Comparison of ENCODE assay signal across 22 cellular contexts in the genomic region with DNA sequence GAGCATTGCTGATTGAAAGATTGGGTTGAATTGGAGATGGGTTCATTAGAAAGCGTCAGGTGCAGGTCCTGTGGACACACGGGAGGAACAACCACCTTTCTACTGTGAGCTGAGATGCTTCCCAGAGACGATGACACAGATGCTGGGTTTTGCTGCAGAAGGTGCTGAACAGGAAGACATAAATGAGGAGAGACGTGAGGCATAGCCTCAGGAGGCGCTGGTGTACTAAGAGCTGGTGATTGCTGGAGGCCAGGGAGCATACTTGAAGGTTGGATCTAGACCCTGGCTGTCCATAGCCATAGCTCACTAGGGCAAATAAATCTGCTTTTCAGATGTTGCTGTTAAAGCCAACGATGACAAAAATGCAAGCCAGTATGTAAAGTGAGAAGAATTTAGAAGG.
DNase-seq lines count a peak whose midpoint lies in the region; ATAC-seq and TF ChIP-seq lines count a peak whose summit lies in the region.
"Had no signal": no experiment of that assay in that cellular context is flagged by ENCODE, and none has a peak within 500 bp of the region (broad histone marks: within the 10 kb centered on the region; RNA-seq: fewer than 3 reads in every experiment).

No MANE protein-coding gene starts in this region.

- no peaks in the 10 kb centered on the region for H3K79me1 ChIP-seq in mesendoderm (ENCODE audit: low read length)

- no peak for TF ChIP-seq POLR2A in upper lobe of left lung (IDR thresholded peaks at IDR 0.05)

- H3K4me1 Mint-ChIP-seq in osteocyte (ENCODE audit: unreplicated experiment), result no peaks in the 10 kb centered on the region
- H3K4me1 Mint-ChIP-seq: B cell had no signal

- H3K27ac Mint-ChIP-seq in osteocyte (ENCODE audit: unreplicated experiment), result no peak overlapping the region
- H3K27ac Mint-ChIP-seq: B cell; CD4-positive, alpha-beta T cell; T-helper 1 cell treated with Interleukin-12 subunit alpha and Interleukin-12 subunit beta and Interleukin-4 antibody, amounts not matched to agents 30 μg/mL and 1 μg/mL, for 36 hours had no signal

- no peak overlapping the region for H3K4me3 ChIP-seq in H7 (ENCODE audit: insufficient read depth, low read depth, low read length)
- no peak overlapping the region for H3K4me3 ChIP-seq in Karpas-422 (ENCODE audit: low read length)
- no peak overlapping the region for H3K4me3 ChIP-seq in mesendoderm (ENCODE audit: low read length)
- H3K4me3 ChIP-seq in upper lobe of left lung, result no peak overlapping the region
- H3K4me3 ChIP-seq: GM12878, GM23248 had no signal

- H3K18ac ChIP-seq in mesendoderm (ENCODE audit: low read length), result no peak overlapping the region

- H2BK15ac ChIP-seq in mesendoderm (replicated peaks; ENCODE audit: low read depth), result no peak overlapping the region

- H2BK120ac ChIP-seq in mesendoderm (ENCODE audit: low read depth, low read length), result no peak overlapping the region

- no peak overlapping the region for H4K5ac ChIP-seq in mesendoderm (ENCODE audit: low read length)

- DNase-seq in H7 (peak; percentile 31), Karpas-422 (peak; percentile 69), RPMI8226 (peak; percentile 8), mesendoderm (peak; percentile 27), osteocyte (ENCODE audit: extremely low spot score, unreplicated experiment) (no peak), upper lobe of left lung (no peak), NCI-H2081 treated with DMSO at 0.1 percent for 48 hours (lab: John Stamatoyannopoulos, UW) (no peak)
- DNase-seq: CD4-positive, alpha-beta T cell; DMS79; GM23248; NCI-H1092 treated with DMSO at 0.1 percent for 48 hours; NCI-H1694; NCI-H2107; NCI-H226; NCI-H526 treated with DMSO at 0.1 percent for 48 hours; Right ventricle myocardium superior had no signal

- no peaks in the 10 kb centered on the region for H3K36me3 Mint-ChIP-seq in osteocyte (ENCODE audit: unreplicated experiment)

- H3K27me3 ChIP-seq in H7 (ENCODE audit: control insufficient read depth, insufficient read depth, low read length) (no peaks in the 10 kb centered on the region), Karpas-422 (ENCODE audit: low read length) (no peaks in the 10 kb centered on the region), mesendoderm (ENCODE audit: insufficient read depth, low read length, poor library complexity) (no peaks in the 10 kb centered on the region), upper lobe of left lung (no peaks in the 10 kb centered on the region)

- H3K79me2 ChIP-seq in Karpas-422 (ENCODE audit: low read length) (no peaks in the 10 kb centered on the region), mesendoderm (ENCODE audit: control insufficient read depth, insufficient read depth, low read length) (no peaks in the 10 kb centered on the region)

- H3K27ac ChIP-seq in Karpas-422 (ENCODE audit: low read length), result no peak overlapping the region
- H3K27ac ChIP-seq in mesendoderm (ENCODE audit: low read depth, low read length), result no peak overlapping the region
- no peak overlapping the region for H3K27ac ChIP-seq in upper lobe of left lung
- H3K27ac ChIP-seq: GM23248, KMS-11 had no signal

- H3K36me3 ChIP-seq in H7 (replicated peaks; ENCODE audit: control insufficient read depth, insufficient read depth, low read length) (no peaks in the 10 kb centered on the region), Karpas-422 (ENCODE audit: insufficient read depth, low read length) (no peaks in the 10 kb centered on the region), mesendoderm (ENCODE audit: control insufficient read depth, insufficient read depth, low read length) (no peaks in the 10 kb centered on the region), upper lobe of left lung (no peaks in the 10 kb centered on the region)

- no peaks in the 10 kb centered on the region for H3K9me2 ChIP-seq in Karpas-422 (replicated peaks; ENCODE audit: insufficient read depth, low read length)

- H3K27me3 Mint-ChIP-seq in osteocyte (ENCODE audit: unreplicated experiment), result no peaks in the 10 kb centered on the region
- H3K27me3 Mint-ChIP-seq: B cell; CD4-positive, alpha-beta T cell had no signal

- no peaks in the 10 kb centered on the region for H4K20me1 ChIP-seq in Karpas-422 (ENCODE audit: insufficient read depth, low read depth, low read length)

- H3K4ac ChIP-seq in mesendoderm (ENCODE audit: low read depth, low read length), result no peak overlapping the region

- WGBS in mesendoderm (ENCODE audit: extremely low coverage, insufficient coverage, low lambda C conversion rate), result no CpG with 5 or more reads among the region's 6 CpGs
- WGBS in upper lobe of left lung, 2 donors, result 68 to 76% methylated on average over 6 of the region's 6 CpGs

- H4K8ac ChIP-seq in mesendoderm (ENCODE audit: low read depth, low read length), result no peak overlapping the region

- no peaks in the 10 kb centered on the region for H3K9me3 ChIP-seq in Karpas-422 (ENCODE audit: low read length)
- H3K9me3 ChIP-seq in upper lobe of left lung, result no peaks in the 10 kb centered on the region

- H3K4me1 ChIP-seq in Karpas-422 (ENCODE audit: low read length) (0 out of 2 replicates have a peak, but pooled peaks cover 3% of the 10 kb centered on the region), mesendoderm (ENCODE audit: control insufficient read depth, low read depth, low read length) (no peaks in the 10 kb centered on the region), upper lobe of left lung (no peaks in the 10 kb centered on the region)

- no peak overlapping the region for H3K4me2 ChIP-seq in Karpas-422 (ENCODE audit: low read depth, low read length, poor library complexity, severe bottlenecking)
- no peak overlapping the region for H3K4me2 ChIP-seq in mesendoderm (ENCODE audit: low read length)
- H3K4me2 ChIP-seq: KMS-11 had no signal

- no peak overlapping the region for H2AFZ ChIP-seq in Karpas-422 (ENCODE audit: low read length)
- H2AFZ ChIP-seq: GM23248 had no signal

- no peaks in the 10 kb centered on the region for H3K9me3 Mint-ChIP-seq in osteocyte (ENCODE audit: unreplicated experiment)
- H3K9me3 Mint-ChIP-seq: T-helper 1 cell treated with Interleukin-12 subunit alpha and Interleukin-12 subunit beta and Interleukin-4 antibody, amounts not matched to agents 30 μg/mL and 1 μg/mL, for 36 hours had no signal

- TF ChIP-seq EP300 in upper lobe of left lung (IDR thresholded peaks at IDR 0.05), result no peak

- H2BK5ac ChIP-seq in mesendoderm (ENCODE audit: low read length), result no peak overlapping the region

- H3K9ac ChIP-seq in Karpas-422 (ENCODE audit: low read length) (no peak overlapping the region), mesendoderm (ENCODE audit: low read length) (no peak overlapping the region)
- H3K9ac ChIP-seq: GM23248, KMS-11 had no signal

- no peak for ATAC-seq in upper lobe of left lung (ENCODE audit: low FRiP score in 2 of 2)
- ATAC-seq: GM12878, Panc1, SK-N-SH treated with all-trans-retinoic acid at 6 μM for 48 hours had no signal

- no peak overlapping the region for H3K56ac ChIP-seq in mesendoderm (ENCODE audit: low read length)

- no peak overlapping the region for H3K23ac ChIP-seq in mesendoderm (ENCODE audit: low read length)

- no peak for TF ChIP-seq CTCF in osteocyte (IDR thresholded peaks at IDR 0.05)
- TF ChIP-seq CTCF in upper lobe of left lung (IDR thresholded peaks at IDR 0.05), result no peak

- no peak overlapping the region for H2AK5ac ChIP-seq in mesendoderm (ENCODE audit: low read length)

- H3K4me3 Mint-ChIP-seq in osteocyte (ENCODE audit: unreplicated experiment), result no peak overlapping the region
- H3K4me3 Mint-ChIP-seq: B cell; CD4-positive, alpha-beta T cell; T-helper 1 cell treated with Interleukin-12 subunit alpha and Interleukin-12 subunit beta and Interleukin-4 antibody, amounts not matched to agents 30 μg/mL and 1 μg/mL, for 36 hours had no signal

Comparison
In these comparisons a context has a peak if more than half of its experiments do, and no peak if none do; other contexts are left out.
1. DNase-seq: peak in H7 (single experiment), Karpas-422 (single experiment), RPMI8226 (single experiment) and mesendoderm (single experiment); none in osteocyte (single experiment), upper lobe of left lung (0 of 2) and NCI-H2081 treated with DMSO at 0.1 percent for 48 hours (single experiment).